Comparison of ENCODE assay signal across 8 cellular contexts in genomic region chr2:203636896-203637818, GRCh38.
DNase-seq lines count a peak whose midpoint lies in the region; FAIRE-seq and TF ChIP-seq lines count a peak whose summit lies in the region.

No MANE protein-coding gene starts in this region.

- no peak overlapping the region for H3K4me3 ChIP-seq in CD8-positive, alpha-beta memory T cell (ENCODE audit: low read length)
- H3K4me3 ChIP-seq in OCI-LY7 (ENCODE audit: low read depth, low read length, poor library complexity, severe bottlenecking) (no peak overlapping the region), endothelial cell of umbilical vein (replicated peaks in 1 of 3; ENCODE audit: insufficient read depth in 1 of 3, low read depth in 1 of 3, low read length in 3 of 3) (no peak overlapping the region), PC-9 (no peak overlapping the region)

- peaks cover 19 to 27% (median 24%) of the 10 kb centered on the region in 3 donors for H3K4me1 Mint-ChIP-seq in CD8-positive, alpha-beta memory T cell
- peaks cover 10% of the 10 kb centered on the region for H3K4me1 Mint-ChIP-seq in nephron

- no peak for TF ChIP-seq POLR2A in endothelial cell of umbilical vein (IDR thresholded peaks at IDR 0.05; ENCODE audit: low read depth, low read length)

- H3K79me2 ChIP-seq in OCI-LY7 (ENCODE audit: insufficient read depth, low read depth, low read length) (no peaks in the 10 kb centered on the region), endothelial cell of umbilical vein (ENCODE audit: control insufficient read depth, insufficient read depth, low read length) (no peaks in the 10 kb centered on the region), PC-9 (ENCODE audit: low read depth) (no peaks in the 10 kb centered on the region)

- H3K36me3 Mint-ChIP-seq in CD8-positive, alpha-beta memory T cell, result no peaks in the 10 kb centered on the region
- no peaks in the 10 kb centered on the region for H3K36me3 Mint-ChIP-seq in nephron (ENCODE audit: low read depth)

- H3K27ac ChIP-seq in CD8-positive, alpha-beta memory T cell (ENCODE audit: low read depth, low read length), result no peak overlapping the region
- H3K27ac ChIP-seq in OCI-LY7 (ENCODE audit: low read depth, low read length, poor library complexity, severe bottlenecking) (no peak overlapping the region), endothelial cell of umbilical vein (ENCODE audit: insufficient read depth, low read depth, low read length) (no peak overlapping the region), PC-9 (no peak overlapping the region)

- intact Hi-C loops in OCI-LY7 (cut with micrococcal nuclease; ENCODE audit: unreplicated experiment), result no loop called here
- intact Hi-C loops in endothelial cell of umbilical vein (cut with micrococcal nuclease), result no loop called here
- intact Hi-C loops in PC-9 (cut with micrococcal nuclease; ENCODE audit: unreplicated experiment), result no loop called here
- intact Hi-C loops in posterior cingulate gyrus (cut with DNase I), result no loop called here

- no peak for TF ChIP-seq CTCF in OCI-LY7 (conservative IDR thresholded peaks at IDR 0.05; ENCODE audit: low read length)
- no peak for TF ChIP-seq CTCF in endothelial cell of umbilical vein (IDR thresholded peaks at IDR 0.05; ENCODE audit: extremely low read depth in 1 of 2, insufficient read depth in 1 of 2, low read depth in 1 of 2, low read length in 2 of 2)
- no peak for TF ChIP-seq CTCF in nephron (IDR thresholded peaks at IDR 0.05; ENCODE audit: unreplicated experiment in 3 of 3)
- TF ChIP-seq CTCF in PC-9 (conservative IDR thresholded peaks at IDR 0.05), result no peak

- no peaks in the 10 kb centered on the region for H3K9me1 ChIP-seq in endothelial cell of umbilical vein (replicated peaks; ENCODE audit: control insufficient read depth, extremely low read depth, insufficient read depth, low read length)

- BruUV-seq in OCI-LY7 (replicated peaks; lab: Mats Ljungman, UMichigan), result no TSS peak
- no TSS peak for BruUV-seq in endothelial cell of umbilical vein (replicated peaks; lab: Mats Ljungman, UMichigan)
- BruUV-seq in PC-9 (replicated peaks; lab: Mats Ljungman, UMichigan), result no TSS peak

- no peaks in the 10 kb centered on the region for H3K36me3 ChIP-seq in CD8-positive, alpha-beta memory T cell (ENCODE audit: insufficient read depth, low read length)
- no peaks in the 10 kb centered on the region for H3K36me3 ChIP-seq in OCI-LY7 (ENCODE audit: insufficient read depth, low read length)
- no peaks in the 10 kb centered on the region for H3K36me3 ChIP-seq in endothelial cell of umbilical vein (ENCODE audit: control insufficient read depth in 2 of 2, extremely low read depth in 1 of 2, insufficient read depth in 2 of 2, low read length in 2 of 2)
- no peaks in the 10 kb centered on the region for H3K36me3 ChIP-seq in PC-9 (ENCODE audit: low read depth)

- H3K4me1 ChIP-seq in CD8-positive, alpha-beta memory T cell (ENCODE audit: insufficient read depth, low read length), result peaks cover 18% of the 10 kb centered on the region
- H3K4me1 ChIP-seq in OCI-LY7 (ENCODE audit: insufficient read depth, low read length, poor library complexity, severe bottlenecking) (peaks cover 16% of the 10 kb centered on the region), endothelial cell of umbilical vein (ENCODE audit: control insufficient read depth, extremely low read depth, insufficient read depth, low read length) (peaks cover 5% of the 10 kb centered on the region), PC-9 (replicated peaks; ENCODE audit: insufficient read depth) (no peaks in the 10 kb centered on the region; the same call in 1 of the 2 replicates)

- no peak for DNase-seq in CD8-positive, alpha-beta memory T cell
- no peak for DNase-seq in OCI-LY7 (ENCODE audit: low spot score)
- DNase-seq in endothelial cell of umbilical vein (ENCODE audit: low read depth, low spot score), result peak; percentile 47
- DNase-seq in PC-9, result no peak
- no peak for DNase-seq in posterior cingulate gyrus
- no peak for DNase-seq in NCI-H345 (lab: John Stamatoyannopoulos, UW)
- DNase-seq in NCI-H1417 (lab: John Stamatoyannopoulos, UW), result no peak

- no peaks in the 10 kb centered on the region for H3F3A ChIP-seq in PC-9 (ENCODE audit: insufficient read depth, low read depth)

- peak overlapping the region in 6 of 7 donors; percentile 12 to 66 (median 45) for H3K4me3 Mint-ChIP-seq in CD8-positive, alpha-beta memory T cell
- no peak overlapping the region for H3K4me3 Mint-ChIP-seq in nephron

- H2AFZ ChIP-seq in OCI-LY7 (ENCODE audit: low read length) (peak overlapping the region; percentile 92), endothelial cell of umbilical vein (ENCODE audit: low read depth, low read length) (peak overlapping the region; percentile 54), PC-9 (no peak overlapping the region)

- H3K27ac Mint-ChIP-seq in CD8-positive, alpha-beta memory T cell, result peak overlapping the region in 6 of 8 donors; percentile 3 to 61 (median 22)
- H3K27ac Mint-ChIP-seq in nephron, result peak overlapping the region; percentile 16 to 64 (median 40)

- CTCF ChIA-PET in CD8-positive, alpha-beta memory T cell (lab: Charles Lee), result no interaction called here
- CTCF ChIA-PET in OCI-LY7 (lab: Charles Lee; ENCODE audit: unreplicated experiment), result no interaction called here
- CTCF ChIA-PET in endothelial cell of umbilical vein (lab: Charles Lee), result interaction anchor here (0.7 to 1.2 kb wide), 3 partner anchors 11 to 178 kb away, joined by 3 read pairs; no protein-coding TSS in a partner anchor
- CTCF ChIA-PET in PC-9 (lab: Charles Lee), result no interaction called here

- no peaks in the 10 kb centered on the region for H3K27me3 Mint-ChIP-seq in CD8-positive, alpha-beta memory T cell
- no peaks in the 10 kb centered on the region for H3K27me3 Mint-ChIP-seq in nephron (ENCODE audit: low read depth)

- no peaks in the 10 kb centered on the region for H3K9me3 Mint-ChIP-seq in CD8-positive, alpha-beta memory T cell
- H3K9me3 Mint-ChIP-seq in nephron, result peaks cover 3% of the 10 kb centered on the region

- POLR2A ChIA-PET in CD8-positive, alpha-beta memory T cell (lab: Charles Lee), result interaction anchor here (0.5 kb wide), 1 partner anchor 27 kb away, joined by 3 read pairs; no protein-coding TSS in a partner anchor
- POLR2A ChIA-PET in OCI-LY7 (lab: Charles Lee), result interaction anchor here (0.5 to 4.3 kb wide), 7 partner anchors 12 to 442 kb away, joined by 3 to 27 read pairs (median 3); no protein-coding TSS in a partner anchor
- POLR2A ChIA-PET in endothelial cell of umbilical vein (lab: Charles Lee), result no interaction called here
- POLR2A ChIA-PET in PC-9 (lab: Charles Lee; ENCODE audit: unreplicated experiment), result no interaction called here

- FAIRE-seq in endothelial cell of umbilical vein (lab: Jason Lieb, UNC), result no peak

- H3K4me2 ChIP-seq in OCI-LY7 (ENCODE audit: low read length) (0 out of 2 replicates have a peak overlapping the region, but pooled peaks have one; percentile 9), endothelial cell of umbilical vein (ENCODE audit: insufficient read depth, low read length) (no peak overlapping the region), PC-9 (no peak overlapping the region)

- dilution Hi-C loops in endothelial cell of umbilical vein (cut with MboI; ENCODE audit: extremely low pct_ligation_motif_present, low sequenced_read_pairs), result no loop called here

- no peaks in the 10 kb centered on the region for H3K9me3 ChIP-seq in CD8-positive, alpha-beta memory T cell (ENCODE audit: low read length)
- H3K9me3 ChIP-seq in OCI-LY7 (ENCODE audit: low read length) (no peaks in the 10 kb centered on the region), endothelial cell of umbilical vein (replicated peaks; ENCODE audit: control insufficient read depth, insufficient read depth, low read length) (no peaks in the 10 kb centered on the region), PC-9 (ENCODE audit: insufficient read depth, low read depth) (no peaks in the 10 kb centered on the region)

- H3K9me2 ChIP-seq in OCI-LY7 (ENCODE audit: insufficient read depth, low read length) (no peaks in the 10 kb centered on the region), PC-9 (ENCODE audit: insufficient read depth) (no peaks in the 10 kb centered on the region)

- no peaks in the 10 kb centered on the region for H3K27me3 ChIP-seq in CD8-positive, alpha-beta memory T cell (ENCODE audit: insufficient read depth, low read length, poor library complexity, severe bottlenecking)
- H3K27me3 ChIP-seq in endothelial cell of umbilical vein (ENCODE audit: control insufficient read depth in 2 of 2, insufficient read depth in 2 of 2, low read length in 2 of 2) (no peaks in the 10 kb centered on the region), PC-9 (ENCODE audit: insufficient read depth, low read depth) (no peaks in the 10 kb centered on the region)

- no peak overlapping the region for H3K9ac ChIP-seq in endothelial cell of umbilical vein (replicated peaks; ENCODE audit: extremely low read depth, insufficient read depth, low read length)

- H4K20me1 ChIP-seq in OCI-LY7 (ENCODE audit: insufficient read depth, low read length), result no peaks in the 10 kb centered on the region
- no peaks in the 10 kb centered on the region for H4K20me1 ChIP-seq in endothelial cell of umbilical vein (replicated peaks; ENCODE audit: control insufficient read depth, extremely low read depth, insufficient read depth, low read length)
- H4K20me1 ChIP-seq in PC-9 (ENCODE audit: insufficient read depth), result no peaks in the 10 kb centered on the region

TF ChIP-seq in endothelial cell of umbilical vein, 7 proteins besides CTCF, POLR2A, EP300 and RAD21:
- no peak for TF ChIP-seq EZH2 (IDR thresholded peaks at IDR 0.05; ENCODE audit: borderline replicate concordance, low read depth, low read length, severe bottlenecking)

Comparison
In these comparisons a context has a peak if more than half of its experiments do, and no peak if none do; other contexts are left out.
1. H3K4me3 Mint-ChIP-seq: peak in CD8-positive, alpha-beta memory T cell (6 of 7); none in nephron (0 of 3).
2. POLR2A ChIA-PET loops: an anchor here in CD8-positive, alpha-beta memory T cell (0.5 kb wide) and OCI-LY7 (0.5 to 4.3 kb wide); none called in endothelial cell of umbilical vein and PC-9.